ENCODE assay signal across 1 cellular context in the genomic region with DNA sequence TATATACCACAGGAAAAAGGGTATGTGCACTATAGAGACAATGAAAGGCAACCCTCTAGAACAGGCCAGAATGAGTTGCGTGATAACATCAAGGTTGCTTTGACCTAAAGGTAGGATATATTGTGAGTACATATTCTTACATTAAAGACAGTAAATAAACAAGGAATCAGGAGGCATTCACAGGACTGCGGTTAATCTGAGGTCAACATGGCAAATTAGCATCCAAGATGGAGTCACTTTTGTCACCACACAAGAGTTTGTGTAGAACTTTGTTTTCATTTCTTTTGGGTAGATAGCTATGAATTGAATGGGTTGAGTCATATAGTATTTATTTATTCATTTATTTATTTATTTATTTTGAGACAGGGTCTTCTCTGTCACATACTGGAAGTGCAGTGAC.
TF ChIP-seq lines count a peak whose summit lies in the region.

No MANE protein-coding gene starts in this region.

TF ChIP-seq in K562, 482 proteins besides CTCF, POLR2A, EP300 and RAD21 (continued from another document and continues in another):
- TF ChIP-seq, protein P1, sequence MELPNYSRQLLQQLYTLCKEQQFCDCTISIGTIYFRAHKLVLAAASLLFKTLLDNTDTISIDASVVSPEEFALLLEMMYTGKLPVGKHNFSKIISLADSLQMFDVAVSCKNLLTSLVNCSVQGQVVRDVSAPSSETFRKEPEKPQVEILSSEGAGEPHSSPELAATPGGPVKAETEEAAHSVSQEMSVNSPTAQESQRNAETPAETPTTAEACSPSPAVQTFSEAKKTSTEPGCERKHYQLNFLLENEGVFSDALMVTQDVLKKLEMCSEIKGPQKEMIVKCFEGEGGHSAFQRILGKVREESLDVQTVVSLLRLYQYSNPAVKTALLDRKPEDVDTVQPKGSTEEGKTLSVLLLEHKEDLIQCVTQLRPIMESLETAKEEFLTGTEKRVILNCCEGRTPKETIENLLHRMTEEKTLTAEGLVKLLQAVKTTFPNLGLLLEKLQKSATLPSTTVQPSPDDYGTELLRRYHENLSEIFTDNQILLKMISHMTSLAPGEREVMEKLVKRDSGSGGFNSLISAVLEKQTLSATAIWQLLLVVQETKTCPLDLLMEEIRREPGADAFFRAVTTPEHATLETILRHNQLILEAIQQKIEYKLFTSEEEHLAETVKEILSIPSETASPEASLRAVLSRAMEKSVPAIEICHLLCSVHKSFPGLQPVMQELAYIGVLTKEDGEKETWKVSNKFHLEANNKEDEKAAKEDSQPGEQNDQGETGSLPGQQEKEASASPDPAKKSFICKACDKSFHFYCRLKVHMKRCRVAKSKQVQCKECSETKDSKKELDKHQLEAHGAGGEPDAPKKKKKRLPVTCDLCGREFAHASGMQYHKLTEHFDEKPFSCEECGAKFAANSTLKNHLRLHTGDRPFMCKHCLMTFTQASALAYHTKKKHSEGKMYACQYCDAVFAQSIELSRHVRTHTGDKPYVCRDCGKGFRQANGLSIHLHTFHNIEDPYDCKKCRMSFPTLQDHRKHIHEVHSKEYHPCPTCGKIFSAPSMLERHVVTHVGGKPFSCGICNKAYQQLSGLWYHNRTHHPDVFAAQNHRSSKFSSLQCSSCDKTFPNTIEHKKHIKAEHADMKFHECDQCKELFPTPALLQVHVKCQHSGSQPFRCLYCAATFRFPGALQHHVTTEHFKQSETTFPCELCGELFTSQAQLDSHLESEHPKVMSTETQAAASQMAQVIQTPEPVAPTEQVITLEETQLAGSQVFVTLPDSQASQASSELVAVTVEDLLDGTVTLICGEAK (IDR thresholded peaks at IDR 0.05), result no peak
- TF ChIP-seq, protein P1 (CRISPR knock-in tag; IDR thresholded peaks at IDR 0.05), result no peak
- TF ChIP-seq IRF2 (CRISPR knock-in tag; IDR thresholded peaks at IDR 0.05) (no peak), POLR2G (IDR thresholded peaks at IDR 0.05; ENCODE audit: low read depth, low read length) (no peak), HES1 (IDR thresholded peaks at IDR 0.05; ENCODE audit: low read depth) (no peak), MCM2 (IDR thresholded peaks at IDR 0.05; ENCODE audit: low read depth) (no peak), MYC (IDR thresholded peaks at IDR 0.05; ENCODE audit: low read depth, low read length) (no peak), MYC (CRISPR knock-in tag; IDR thresholded peaks at IDR 0.05; ENCODE audit: borderline replicate concordance, low read depth) (no peak), DDX20 (tag; IDR thresholded peaks at IDR 0.05; ENCODE audit: low read depth) (peak; percentile 82), ZNF253 (CRISPR knock-in tag; conservative IDR thresholded peaks at IDR 0.05) (no peak), ETS1 (conservative IDR thresholded peaks at IDR 0.05; ENCODE audit: control insufficient read depth, low read depth, low read length) (no peak), ETV1 (tag; conservative IDR thresholded peaks at IDR 0.05; ENCODE audit: low read depth) (no peak), HDAC3 (IDR thresholded peaks at IDR 0.05; ENCODE audit: borderline replicate concordance, partially characterized antibody) (no peak), ZNF143 (CRISPR knock-in tag; IDR thresholded peaks at IDR 0.05) (no peak), KAT8 (IDR thresholded peaks at IDR 0.05; ENCODE audit: low read depth) (no peak), NR2C1 (IDR thresholded peaks at IDR 0.05) (no peak), NR2C1 (tag; IDR thresholded peaks at IDR 0.05) (peak; percentile 63; the same call in 1 of the 2 replicates), ARID1B (IDR thresholded peaks at IDR 0.05) (no peak), CBX8 (IDR thresholded peaks at IDR 0.05; ENCODE audit: borderline replicate concordance, extremely low read depth, low read depth, low read length, poor library complexity, severe bottlenecking) (no peak), TGIF2 (CRISPR knock-in tag; IDR thresholded peaks at IDR 0.05) (no peak), CTBP1 (IDR thresholded peaks at IDR 0.05; ENCODE audit: borderline replicate concordance) (no peak), CSDE1 (IDR thresholded peaks at IDR 0.05) (no peak), MBD2 (IDR thresholded peaks at IDR 0.05; ENCODE audit: borderline replicate concordance, low read depth) (no peak), RBM14 (IDR thresholded peaks at IDR 0.05; ENCODE audit: borderline replicate concordance, insufficient read depth, low read depth, low read length) (no peak), HNRNPK (IDR thresholded peaks at IDR 0.05; ENCODE audit: low read depth, low read length, poor library complexity, severe bottlenecking) (no peak), NFRKB (IDR thresholded peaks at IDR 0.05; ENCODE audit: low read depth) (no peak), POLR2H (tag; IDR thresholded peaks at IDR 0.05; ENCODE audit: low read depth) (no peak), RNF2 (IDR thresholded peaks at IDR 0.05) (no peak), PYGO2 (tag; IDR thresholded peaks at IDR 0.05) (peak; percentile 65; the same call in 1 of the 2 replicates), STAT5A (IDR thresholded peaks at IDR 0.05; ENCODE audit: borderline replicate concordance, low read length) (no peak)
- TF ChIP-seq, protein P2, sequence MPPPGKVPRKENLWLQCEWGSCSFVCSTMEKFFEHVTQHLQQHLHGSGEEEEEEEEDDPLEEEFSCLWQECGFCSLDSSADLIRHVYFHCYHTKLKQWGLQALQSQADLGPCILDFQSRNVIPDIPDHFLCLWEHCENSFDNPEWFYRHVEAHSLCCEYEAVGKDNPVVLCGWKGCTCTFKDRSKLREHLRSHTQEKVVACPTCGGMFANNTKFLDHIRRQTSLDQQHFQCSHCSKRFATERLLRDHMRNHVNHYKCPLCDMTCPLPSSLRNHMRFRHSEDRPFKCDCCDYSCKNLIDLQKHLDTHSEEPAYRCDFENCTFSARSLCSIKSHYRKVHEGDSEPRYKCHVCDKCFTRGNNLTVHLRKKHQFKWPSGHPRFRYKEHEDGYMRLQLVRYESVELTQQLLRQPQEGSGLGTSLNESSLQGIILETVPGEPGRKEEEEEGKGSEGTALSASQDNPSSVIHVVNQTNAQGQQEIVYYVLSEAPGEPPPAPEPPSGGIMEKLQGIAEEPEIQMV (tag; conservative IDR thresholded peaks at IDR 0.05; ENCODE audit: low read depth), result peak; percentile 61; the same call in 1 of the 2 replicates
- TF ChIP-seq, protein P3, sequence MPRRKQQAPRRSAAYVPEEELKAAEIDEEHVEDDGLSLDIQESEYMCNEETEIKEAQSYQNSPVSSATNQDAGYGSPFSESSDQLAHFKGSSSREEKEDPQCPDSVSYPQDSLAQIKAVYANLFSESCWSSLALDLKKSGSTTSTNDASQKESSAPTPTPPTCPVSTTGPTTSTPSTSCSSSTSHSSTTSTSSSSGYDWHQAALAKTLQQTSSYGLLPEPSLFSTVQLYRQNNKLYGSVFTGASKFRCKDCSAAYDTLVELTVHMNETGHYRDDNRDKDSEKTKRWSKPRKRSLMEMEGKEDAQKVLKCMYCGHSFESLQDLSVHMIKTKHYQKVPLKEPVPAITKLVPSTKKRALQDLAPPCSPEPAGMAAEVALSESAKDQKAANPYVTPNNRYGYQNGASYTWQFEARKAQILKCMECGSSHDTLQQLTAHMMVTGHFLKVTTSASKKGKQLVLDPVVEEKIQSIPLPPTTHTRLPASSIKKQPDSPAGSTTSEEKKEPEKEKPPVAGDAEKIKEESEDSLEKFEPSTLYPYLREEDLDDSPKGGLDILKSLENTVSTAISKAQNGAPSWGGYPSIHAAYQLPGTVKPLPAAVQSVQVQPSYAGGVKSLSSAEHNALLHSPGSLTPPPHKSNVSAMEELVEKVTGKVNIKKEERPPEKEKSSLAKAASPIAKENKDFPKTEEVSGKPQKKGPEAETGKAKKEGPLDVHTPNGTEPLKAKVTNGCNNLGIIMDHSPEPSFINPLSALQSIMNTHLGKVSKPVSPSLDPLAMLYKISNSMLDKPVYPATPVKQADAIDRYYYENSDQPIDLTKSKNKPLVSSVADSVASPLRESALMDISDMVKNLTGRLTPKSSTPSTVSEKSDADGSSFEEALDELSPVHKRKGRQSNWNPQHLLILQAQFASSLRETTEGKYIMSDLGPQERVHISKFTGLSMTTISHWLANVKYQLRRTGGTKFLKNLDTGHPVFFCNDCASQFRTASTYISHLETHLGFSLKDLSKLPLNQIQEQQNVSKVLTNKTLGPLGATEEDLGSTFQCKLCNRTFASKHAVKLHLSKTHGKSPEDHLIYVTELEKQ (CRISPR knock-in tag; IDR thresholded peaks at IDR 0.05), result no peak
- TF ChIP-seq, protein P4, sequence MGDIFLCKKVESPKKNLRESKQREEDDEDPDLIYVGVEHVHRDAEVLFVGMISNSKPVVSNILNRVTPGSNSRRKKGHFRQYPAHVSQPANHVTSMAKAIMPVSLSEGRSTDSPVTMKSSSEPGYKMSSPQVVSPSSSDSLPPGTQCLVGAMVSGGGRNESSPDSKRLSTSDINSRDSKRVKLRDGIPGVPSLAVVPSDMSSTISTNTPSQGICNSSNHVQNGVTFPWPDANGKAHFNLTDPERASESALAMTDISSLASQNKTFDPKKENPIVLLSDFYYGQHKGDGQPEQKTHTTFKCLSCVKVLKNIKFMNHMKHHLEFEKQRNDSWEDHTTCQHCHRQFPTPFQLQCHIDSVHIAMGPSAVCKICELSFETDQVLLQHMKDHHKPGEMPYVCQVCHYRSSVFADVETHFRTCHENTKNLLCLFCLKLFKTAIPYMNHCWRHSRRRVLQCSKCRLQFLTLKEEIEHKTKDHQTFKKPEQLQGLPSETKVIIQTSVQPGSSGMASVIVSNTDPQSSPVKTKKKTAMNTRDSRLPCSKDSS (IDR thresholded peaks at IDR 0.05; ENCODE audit: low read depth, partially characterized antibody), result no peak
